In the genomic region with DNA sequence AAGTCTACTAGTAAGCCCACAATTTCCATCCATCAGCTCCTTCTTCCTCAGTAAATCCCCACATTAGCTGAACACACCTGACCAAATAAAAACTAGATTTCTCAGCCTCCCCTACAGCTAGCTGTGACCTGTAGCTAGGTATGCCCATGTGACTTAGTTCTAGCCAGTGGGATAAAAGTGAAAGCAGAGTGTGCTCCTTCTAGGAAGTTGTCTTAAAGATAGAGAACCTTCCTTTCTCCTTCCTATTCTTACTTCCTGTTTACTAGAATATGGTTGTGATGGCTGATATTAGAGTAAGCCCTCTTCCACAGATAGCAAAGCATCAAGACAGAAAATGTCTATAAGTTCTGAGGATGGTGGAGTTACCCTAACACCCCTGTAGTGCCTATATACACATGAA, we compare ENCODE assay signal across 8 cellular contexts.
DNase-seq lines count a peak whose midpoint lies in the region; ATAC-seq and TF ChIP-seq lines count a peak whose summit lies in the region.

No MANE protein-coding gene starts in this region.

- intact Hi-C loops in activated CD4-positive, alpha-beta T cell treated with anti-CD3 and anti-CD28 coated beads, Interleukin-2, amount 10 ng/mL, durations not matched to agents 24 days and 14 days (cut with micrococcal nuclease): no loop called here

- no peak overlapping the region for H3K27ac Mint-ChIP-seq in activated CD4-positive, alpha-beta T cell treated with anti-CD3 and anti-CD28 coated beads, Interleukin-2, amount 10 ng/mL, durations not matched to agents 24 days and 14 days
- H3K27ac Mint-ChIP-seq in activated naive CD8-positive, alpha-beta T cell treated with anti-CD3 and anti-CD28 coated beads for 36 hours: peak overlapping the region; percentile 44
- peak overlapping the region; percentile 32 for H3K27ac Mint-ChIP-seq in osteocyte (ENCODE audit: unreplicated experiment)

- H3K9me3 Mint-ChIP-seq in activated CD4-positive, alpha-beta T cell treated with anti-CD3 and anti-CD28 coated beads, Interleukin-2, amount 10 ng/mL, durations not matched to agents 24 days and 14 days: no peaks in the 10 kb centered on the region
- H3K9me3 Mint-ChIP-seq in activated naive CD8-positive, alpha-beta T cell treated with anti-CD3 and anti-CD28 coated beads for 36 hours: no peaks in the 10 kb centered on the region
- no peaks in the 10 kb centered on the region for H3K9me3 Mint-ChIP-seq in osteocyte (ENCODE audit: unreplicated experiment)

- H3K4me1 Mint-ChIP-seq in activated CD4-positive, alpha-beta T cell treated with anti-CD3 and anti-CD28 coated beads, Interleukin-2, amount 10 ng/mL, durations not matched to agents 24 days and 14 days: peaks cover 17% of the 10 kb centered on the region
- peaks cover 14% of the 10 kb centered on the region for H3K4me1 Mint-ChIP-seq in activated naive CD8-positive, alpha-beta T cell treated with anti-CD3 and anti-CD28 coated beads for 36 hours
- H3K4me1 Mint-ChIP-seq in osteocyte (ENCODE audit: unreplicated experiment): peaks cover 11% of the 10 kb centered on the region

- no peak for TF ChIP-seq CTCF in osteocyte (IDR thresholded peaks at IDR 0.05)

- ATAC-seq in GM21526 (IDR thresholded peaks at IDR 0.05; ENCODE audit: low FRiP score, unreplicated experiment): no peak

- peak; percentile 70 for DNase-seq in activated CD4-positive, alpha-beta T cell treated with anti-CD3 and anti-CD28 coated beads, Interleukin-2, amount 10 ng/mL, durations not matched to agents 24 days and 14 days
- no peak for DNase-seq in activated CD4-positive, alpha-beta T cell treated with anti-CD3 and anti-CD28 coated beads, Interleukin-2, amount 50 U/mL, for 1 hour
- DNase-seq in Kasumi-1 (lab: John Stamatoyannopoulos, UW): peak; percentile 40 to 50
- no peak for DNase-seq in activated naive CD8-positive, alpha-beta T cell treated with anti-CD3 and anti-CD28 coated beads for 36 hours
- DNase-seq in osteocyte (ENCODE audit: extremely low spot score, unreplicated experiment): no peak
- DNase-seq in globus pallidus (ENCODE audit: low spot score): no peak
- DNase-seq in NCI-H1436 treated with DMSO at 0.1 percent for 48 hours (lab: John Stamatoyannopoulos, UW): no peak

- peaks cover 2% of the 10 kb centered on the region for H3K36me3 Mint-ChIP-seq in activated CD4-positive, alpha-beta T cell treated with anti-CD3 and anti-CD28 coated beads, Interleukin-2, amount 10 ng/mL, durations not matched to agents 24 days and 14 days (ENCODE audit: low read depth)
- H3K36me3 Mint-ChIP-seq in activated naive CD8-positive, alpha-beta T cell treated with anti-CD3 and anti-CD28 coated beads for 36 hours: peaks cover 3% of the 10 kb centered on the region
- H3K36me3 Mint-ChIP-seq in osteocyte (ENCODE audit: unreplicated experiment): peaks cover 25% of the 10 kb centered on the region

- H3K27me3 Mint-ChIP-seq in activated CD4-positive, alpha-beta T cell treated with anti-CD3 and anti-CD28 coated beads, Interleukin-2, amount 10 ng/mL, durations not matched to agents 24 days and 14 days: no peaks in the 10 kb centered on the region
- no peaks in the 10 kb centered on the region for H3K27me3 Mint-ChIP-seq in activated naive CD8-positive, alpha-beta T cell treated with anti-CD3 and anti-CD28 coated beads for 36 hours
- no peaks in the 10 kb centered on the region for H3K27me3 Mint-ChIP-seq in osteocyte (ENCODE audit: unreplicated experiment)

- peak overlapping the region; percentile 24 for H3K4me3 Mint-ChIP-seq in activated CD4-positive, alpha-beta T cell treated with anti-CD3 and anti-CD28 coated beads, Interleukin-2, amount 10 ng/mL, durations not matched to agents 24 days and 14 days
- no peak overlapping the region for H3K4me3 Mint-ChIP-seq in activated naive CD8-positive, alpha-beta T cell treated with anti-CD3 and anti-CD28 coated beads for 36 hours
- no peak overlapping the region for H3K4me3 Mint-ChIP-seq in osteocyte (ENCODE audit: unreplicated experiment)

Comparison
In these comparisons a context has a peak if more than half of its experiments do, and no peak if none do; other contexts are left out.
1. DNase-seq: peak in activated CD4-positive, alpha-beta T cell treated with anti-CD3 and anti-CD28 coated beads, Interleukin-2, amount 10 ng/mL, durations not matched to agents 24 days and 14 days (single experiment) and Kasumi-1 (2 of 2); none in activated CD4-positive, alpha-beta T cell treated with anti-CD3 and anti-CD28 coated beads, Interleukin-2, amount 50 U/mL, for 1 hour (single experiment), activated naive CD8-positive, alpha-beta T cell treated with anti-CD3 and anti-CD28 coated beads for 36 hours (single experiment), osteocyte (single experiment), globus pallidus (single experiment) and NCI-H1436 treated with DMSO at 0.1 percent for 48 hours (single experiment).